ENCODE assay signal across 27 cellular contexts in the genomic region with DNA sequence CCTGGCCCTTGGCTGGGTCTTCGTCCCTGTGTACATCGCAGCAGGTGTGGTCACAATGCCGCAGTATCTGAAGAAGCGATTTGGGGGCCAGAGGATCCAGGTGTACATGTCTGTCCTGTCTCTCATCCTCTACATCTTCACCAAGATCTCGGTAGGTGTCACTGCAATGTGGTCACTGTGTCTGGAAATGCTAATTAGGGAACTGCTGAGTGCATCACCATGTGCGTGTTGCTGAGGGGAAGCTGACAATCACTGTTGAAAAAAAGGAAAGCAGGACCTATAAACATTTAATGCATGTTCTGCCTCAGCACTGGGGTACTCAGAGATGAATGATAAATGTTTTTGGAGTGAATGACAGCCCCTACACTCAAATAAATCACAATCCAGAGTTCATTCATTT. TPM values are rescaled to one million over a fixed set of nuclear protein-coding genes. Genes with fewer than 3 reads are reported as not detected.
"Had no signal": no experiment of that assay in that cellular context is flagged by ENCODE, and none has a peak within 500 bp of the region (broad histone marks: within the 10 kb centered on the region; RNA-seq: fewer than 3 reads in every experiment).

No MANE protein-coding gene starts in this region.

- H3K36me3 ChIP-seq: brain microvascular endothelial cell, cardiac muscle cell, MG63, SJSA1, WERI-Rb-1 had no signal

- H3K9me3 ChIP-seq: MG63, Peyer's patch, SJSA1 had no signal

- H3K27ac ChIP-seq: brain microvascular endothelial cell, cardiac muscle cell, KMS-11, Peyer's patch, SJSA1, WERI-Rb-1 had no signal

- H3K4me1 ChIP-seq: SJSA1 had no signal

- H3K4me3 ChIP-seq: cardiac muscle cell, MG63, Peyer's patch, SJSA1 had no signal

- H3K27me3 ChIP-seq: brain microvascular endothelial cell, cardiac muscle cell, MG63, Peyer's patch, SJSA1 had no signal

- DNase-seq: activated CD4-positive, alpha-beta memory T cell treated with anti-CD3 and anti-CD28 coated beads, Interleukin-2, amount 10 ng/mL, durations not matched to agents 7 days and 5 days; activated CD4-positive, alpha-beta T cell treated with anti-CD3 and anti-CD28 coated beads for 36 hours; activated CD4-positive, alpha-beta T cell treated with anti-CD3 and anti-CD28 coated beads, Interleukin-2, amount 50 U/mL, for 1 hour; activated gamma-delta T cell; activated naive CD4-positive, alpha-beta T cell treated with anti-CD3 and anti-CD28 coated beads, Interleukin-2, amount 10 ng/mL, durations not matched to agents 7 days and 5 days; activated naive CD8-positive, alpha-beta T cell treated with anti-CD3 and anti-CD28 coated beads for 36 hours; activated T-cell treated with anti-CD3 and anti-CD28 coated beads for 4 hours; activated T-cell treated with anti-CD3 and anti-CD28 coated beads, Interleukin-2, amount 50 U/mL, for 48 hours; brain microvascular endothelial cell; MG63; MV-4-11; NCI-H1105; NCI-H1436 treated with DMSO at 0.1 percent for 48 hours; NCI-H187 treated with DMSO at 0.1 percent for 48 hours; NCI-H2081 treated with DMSO at 0.1 percent for 48 hours; NCI-H446; NCI-H524; Peyer's patch; SHP77; T-cell; WERI-Rb-1 had no signal

- ATAC-seq: activated CD4-positive, alpha-beta T cell treated with anti-CD3 and anti-CD28 coated beads for 36 hours; activated T-helper 17 cell treated with anti-CD3 and anti-CD28 coated beads, Interleukin-2, amount 50 U/mL, for 72 hours; T-cell had no signal

RNA-seq across cellular contexts. Expression of a gene that starts 6.8 kb away (rescaled TPM):
- total RNA-seq: activated CD4-positive, alpha-beta memory T cell treated with anti-CD3 and anti-CD28 coated beads, Interleukin-2, amount 10 ng/mL, durations not matched to agents 7 days and 5 days; activated CD4-positive, alpha-beta T cell treated with anti-CD3 and anti-CD28 coated beads for 36 hours; activated CD8-positive, alpha-beta memory T cell treated with anti-CD3 and anti-CD28 coated beads for 36 hours; activated naive CD8-positive, alpha-beta T cell treated with anti-CD3 and anti-CD28 coated beads for 36 hours; activated T-helper 17 cell treated with anti-CD3 and anti-CD28 coated beads, Interleukin-2, amount 50 U/mL, for 72 hours; SJSA1; T-cell; T-helper 2 cell treated with Interferon-gamma antibody and Interleukin-4, amounts not matched to agents 100 ng/mL and 5 ng/mL, for 36 hours had no signal
